In genomic region chr11:128741928-128742327, GRCh38 we compare ENCODE assay signal across 24 cellular contexts. TPM values are rescaled to one million over a fixed set of nuclear protein-coding genes. Genes with fewer than 3 reads are reported as not detected.
A peak's percentile ranks its signal among the peaks of the same experiment; 100 is the strongest.
DNase-seq lines count a peak whose midpoint lies in the region; ATAC-seq and TF ChIP-seq lines count a peak whose summit lies in the region.
"Had no signal": no experiment of that assay in that cellular context is flagged by ENCODE, and none has a peak within 500 bp of the region (broad histone marks: within the 10 kb centered on the region; RNA-seq: fewer than 3 reads in every experiment).

No MANE protein-coding gene starts in this region.

- no peaks in the 10 kb centered on the region for H3K9me3 ChIP-seq in neutrophil
- H3K9me3 ChIP-seq: A549, left lung, ovary, tibial nerve had no signal

- CTCF ChIA-PET in activated B cell treated with CpG ODN at 0.5 μM for 24 hours (lab: Charles Lee), result interaction anchor here (0.7 to 1.3 kb wide), 3 partner anchors 9 to 16 kb away, joined by 3 to 5 read pairs (median 4); no protein-coding TSS in a partner anchor
- CTCF ChIA-PET in activated CD4-positive, alpha-beta memory T cell treated with anti-CD3 and anti-CD28 coated beads for 36 hours (lab: Charles Lee), result no interaction called here

- H3K4me3 Mint-ChIP-seq in T-helper 1 cell treated with Interleukin-12 subunit alpha and Interleukin-12 subunit beta and Interleukin-4 antibody, amounts not matched to agents 30 μg/mL and 1 μg/mL, for 36 hours, result no peak overlapping the region
- peak overlapping the region; percentile 47 for H3K4me3 Mint-ChIP-seq in activated B cell treated with CpG ODN at 0.5 μM for 24 hours
- H3K4me3 Mint-ChIP-seq in activated CD4-positive, alpha-beta memory T cell treated with anti-CD3 and anti-CD28 coated beads for 36 hours, result no peak overlapping the region
- H3K4me3 Mint-ChIP-seq: activated naive CD4-positive, alpha-beta T cell treated with anti-CD3 and anti-CD28 coated beads, Interleukin-2, amount 50 U/mL, for 24 hours had no signal

- no peaks in the 10 kb centered on the region for H3K9me3 Mint-ChIP-seq in T-helper 1 cell treated with Interleukin-12 subunit alpha and Interleukin-12 subunit beta and Interleukin-4 antibody, amounts not matched to agents 30 μg/mL and 1 μg/mL, for 36 hours
- no peaks in the 10 kb centered on the region for H3K9me3 Mint-ChIP-seq in activated B cell treated with CpG ODN at 0.5 μM for 24 hours
- H3K9me3 Mint-ChIP-seq in activated CD4-positive, alpha-beta memory T cell treated with anti-CD3 and anti-CD28 coated beads for 36 hours, result no peaks in the 10 kb centered on the region
- H3K9me3 Mint-ChIP-seq: activated naive CD4-positive, alpha-beta T cell treated with anti-CD3 and anti-CD28 coated beads, Interleukin-2, amount 50 U/mL, for 24 hours had no signal

- intact Hi-C loops in activated B cell treated with CpG ODN at 0.5 μM for 24 hours (cut with micrococcal nuclease), result loop anchor here (2.0 kb wide), 1 partner anchor 15 kb away; no protein-coding TSS in a partner anchor
- intact Hi-C loops in activated CD4-positive, alpha-beta memory T cell treated with anti-CD3 and anti-CD28 coated beads for 36 hours (cut with micrococcal nuclease), result no loop called here

- ATAC-seq in activated B cell treated with CpG ODN at 0.5 μM for 24 hours (ENCODE audit: low read depth), result no peak
- no peak for ATAC-seq in GM19452 (IDR thresholded peaks at IDR 0.05; ENCODE audit: unreplicated experiment)
- ATAC-seq in GM19351 (IDR thresholded peaks at IDR 0.05; ENCODE audit: unreplicated experiment), result no peak
- ATAC-seq: A549, left lung had no signal

- TF ChIP-seq CTCF in activated B cell treated with CpG ODN at 0.5 μM for 24 hours (IDR thresholded peaks at IDR 0.05) (no peak), neutrophil (IDR thresholded peaks at IDR 0.05) (no peak)

- peaks cover 85 to 97% of the 10 kb centered on the region in 2 experiments for H3K4me1 ChIP-seq in neutrophil (ENCODE audit: control insufficient read depth in 1 of 2, insufficient read depth in 1 of 2, low read depth in 1 of 2, low read length in 1 of 2)
- H3K4me1 ChIP-seq: A549 had no signal

- peaks cover 53% of the 10 kb centered on the region for H3K4me1 Mint-ChIP-seq in T-helper 1 cell treated with Interleukin-12 subunit alpha and Interleukin-12 subunit beta and Interleukin-4 antibody, amounts not matched to agents 30 μg/mL and 1 μg/mL, for 36 hours (ENCODE audit: low read depth)
- H3K4me1 Mint-ChIP-seq in activated B cell treated with CpG ODN at 0.5 μM for 24 hours, result peaks cover 89% of the 10 kb centered on the region
- peaks cover 78% of the 10 kb centered on the region for H3K4me1 Mint-ChIP-seq in activated CD4-positive, alpha-beta memory T cell treated with anti-CD3 and anti-CD28 coated beads for 36 hours (ENCODE audit: low read depth)

- H3K27ac Mint-ChIP-seq in T-helper 1 cell treated with Interleukin-12 subunit alpha and Interleukin-12 subunit beta and Interleukin-4 antibody, amounts not matched to agents 30 μg/mL and 1 μg/mL, for 36 hours, result peak overlapping the region; percentile 22
- peak overlapping the region; percentile 80 for H3K27ac Mint-ChIP-seq in activated B cell treated with CpG ODN at 0.5 μM for 24 hours
- no peak overlapping the region for H3K27ac Mint-ChIP-seq in activated CD4-positive, alpha-beta memory T cell treated with anti-CD3 and anti-CD28 coated beads for 36 hours

- no peaks in the 10 kb centered on the region for H3K27me3 Mint-ChIP-seq in T-helper 1 cell treated with Interleukin-12 subunit alpha and Interleukin-12 subunit beta and Interleukin-4 antibody, amounts not matched to agents 30 μg/mL and 1 μg/mL, for 36 hours (ENCODE audit: low read depth)
- H3K27me3 Mint-ChIP-seq in activated B cell treated with CpG ODN at 0.5 μM for 24 hours, result no peaks in the 10 kb centered on the region
- H3K27me3 Mint-ChIP-seq in activated CD4-positive, alpha-beta memory T cell treated with anti-CD3 and anti-CD28 coated beads for 36 hours, result no peaks in the 10 kb centered on the region
- H3K27me3 Mint-ChIP-seq: activated naive CD4-positive, alpha-beta T cell treated with anti-CD3 and anti-CD28 coated beads, Interleukin-2, amount 50 U/mL, for 24 hours had no signal

- POLR2A ChIA-PET in activated B cell treated with CpG ODN at 0.5 μM for 24 hours (lab: Charles Lee), result interaction anchor here (1.0 to 7.0 kb wide), 2 partner anchors 15 to 24 kb away, joined by 3 to 58 read pairs; no protein-coding TSS in a partner anchor
- POLR2A ChIA-PET in activated CD4-positive, alpha-beta memory T cell treated with anti-CD3 and anti-CD28 coated beads for 36 hours (lab: Charles Lee), result no interaction called here

- peaks cover 14% of the 10 kb centered on the region for H3K36me3 ChIP-seq in neutrophil
- H3K36me3 ChIP-seq: ovary, tibial nerve had no signal

- peak overlapping the region; percentile 95 for H3K27ac ChIP-seq in neutrophil
- H3K27ac ChIP-seq: A549, HL-60, ovary, tibial nerve had no signal

- H3K4me3 ChIP-seq in neutrophil (ENCODE audit: low read depth in 1 of 2, low read length in 1 of 2), result peak overlapping the region in 1 of 2 experiments; percentile 28
- H3K4me3 ChIP-seq: A549, left lung, ovary, tibial nerve had no signal

- H3K27me3 ChIP-seq in neutrophil, result no peaks in the 10 kb centered on the region
- H3K27me3 ChIP-seq: left lung, ovary, tibial nerve had no signal

- no peak for DNase-seq in T-helper 1 cell
- DNase-seq in DMS53 treated with DMSO at 0.1 percent for 48 hours (lab: John Stamatoyannopoulos, UW; ENCODE audit: unreplicated experiment), result peak; percentile 15
- DNase-seq in activated B cell treated with CpG ODN at 0.5 μM for 24 hours, result no peak
- no peak for DNase-seq in activated CD4-positive, alpha-beta memory T cell treated with anti-CD3 and anti-CD28 coated beads for 36 hours
- DNase-seq: activated CD4-positive, CD25-positive, alpha-beta regulatory T cell; AML-193; caudate nucleus; left lung; NCI-H1436 treated with DMSO at 0.1 percent for 48 hours; NCI-H446 treated with DMSO at 0.1 percent for 48 hours; ovary; retina; SHP77; small intestine; stimulated activated CD4-positive, alpha-beta T cell treated with anti-CD3 and anti-CD28 coated beads, Interleukin-1b, Interleukin-23, amount 100 ng/mL, for 48 hours; stimulated activated CD8-positive, alpha-beta memory T cell treated with anti-CD3 and anti-CD28 coated beads, Interleukin-4, amount 100 ng/mL, for 48 hours had no signal

- H3K36me3 Mint-ChIP-seq in T-helper 1 cell treated with Interleukin-12 subunit alpha and Interleukin-12 subunit beta and Interleukin-4 antibody, amounts not matched to agents 30 μg/mL and 1 μg/mL, for 36 hours (ENCODE audit: low read depth), result peaks cover 21% of the 10 kb centered on the region
- peaks cover 46% of the 10 kb centered on the region for H3K36me3 Mint-ChIP-seq in activated B cell treated with CpG ODN at 0.5 μM for 24 hours (ENCODE audit: low read depth)
- H3K36me3 Mint-ChIP-seq in activated CD4-positive, alpha-beta memory T cell treated with anti-CD3 and anti-CD28 coated beads for 36 hours, result peaks cover 1% of the 10 kb centered on the region

RNA-seq across cellular contexts. Expression of gene FLI1, which starts 48.1 kb away (rescaled TPM):
- total RNA-seq in activated B cell treated with CpG ODN at 0.5 μM for 24 hours, result 64.9 and 69.2 TPM in 2 replicates
- total RNA-seq in activated CD4-positive, alpha-beta memory T cell treated with anti-CD3 and anti-CD28 coated beads for 36 hours, result 10 to 100 TPM; 60.3 to 63.7 TPM
